In genomic region chr22:18024276-18024939, GRCh38 we compare ENCODE assay signal across 8 cellular contexts. TPM values are rescaled to one million over a fixed set of nuclear protein-coding genes. Genes with fewer than 3 reads are reported as not detected.
DNase-seq lines count a peak whose midpoint lies in the region; ATAC-seq and TF ChIP-seq lines count a peak whose summit lies in the region.

Gene MICAL3, minus strand, starts transcription at chr22:18024561. Its CDS starts 117,749 bp downstream, at chr22:17906812.

- peak within 1 kb of the TSS; percentile 25 for H2BK5ac ChIP-seq in mesenchymal stem cell (ENCODE audit: low read depth, low read length, poor library complexity, severe bottlenecking)

- 3 to 6% methylated on average over 22 to 56 of the region's 56 CpGs for WGBS in endodermal cell (ENCODE audit: insufficient coverage in 1 of 2, insufficient read length in 1 of 2), 2 experiments
- 2% methylated on average over 51 of the region's 56 CpGs for WGBS in mesenchymal stem cell

- DNase-seq in HAP-1 (ENCODE audit: low spot score in 2 of 2) (peak; percentile 59 to 75), NCI-H748 (lab: John Stamatoyannopoulos, UW; ENCODE audit: unreplicated experiment) (peak; percentile 72), endodermal cell (peak; percentile 76), mesenchymal stem cell (peak; percentile 66)
- DNase-seq in activated CD8-positive, alpha-beta memory T cell treated with anti-CD3 and anti-CD28 coated beads, Interleukin-2, amount 50 U/mL, for 48 hours: peak; percentile 83
- DNase-seq in stimulated activated CD8-positive, alpha-beta memory T cell treated with anti-CD3 and anti-CD28 coated beads, Interleukin-12 subunit alpha, Interleukin-12 subunit beta, amount 100 ng/mL, for 24 hours (ENCODE audit: extremely low read depth): peak; percentile 28

- in situ Hi-C loops in HAP-1 (cut with MboI; ENCODE audit: low sequenced_read_pairs): no loop called here

- H3K27me3 Mint-ChIP-seq in endodermal cell (ENCODE audit: insufficient read depth): peaks cover 44% of the 10 kb centered on the region

- H3K9me3 ChIP-seq in BLaER1 treated with 17β-estradiol and CSF1 and Interleukin-3, amounts not matched to agents 10 nM and 100 nM (replicated peaks in 1 of 11): no peaks in the 10 kb centered on the region
- H3K9me3 ChIP-seq in HAP-1: no peaks in the 10 kb centered on the region
- H3K9me3 ChIP-seq in endodermal cell (ENCODE audit: control insufficient read depth, low read length): no peaks in the 10 kb centered on the region
- H3K9me3 ChIP-seq in mesenchymal stem cell (ENCODE audit: control insufficient read depth, low read length): no peaks in the 10 kb centered on the region

- no peak within 1 kb of the TSS for H3K27ac ChIP-seq in BLaER1 treated with 17β-estradiol and CSF1 and Interleukin-3, amounts not matched to agents 10 nM and 100 nM
- no peak within 1 kb of the TSS for H3K27ac ChIP-seq in endodermal cell (ENCODE audit: low read depth, low read length)
- peak within 1 kb of the TSS; percentile 68 for H3K27ac ChIP-seq in mesenchymal stem cell (ENCODE audit: low read length, poor library complexity, severe bottlenecking)

- no peak within 1 kb of the TSS for H4K8ac ChIP-seq in mesenchymal stem cell (ENCODE audit: low read length)

- H2BK15ac ChIP-seq in mesenchymal stem cell (ENCODE audit: low read depth, poor library complexity, severe bottlenecking): peak within 1 kb of the TSS; percentile 44

- H3K27ac Mint-ChIP-seq in endodermal cell: peak within 1 kb of the TSS; percentile 26

- H3K4me2 ChIP-seq in BLaER1 treated with 17β-estradiol and CSF1 and Interleukin-3, amounts not matched to agents 10 nM and 100 nM: peak within 1 kb of the TSS; percentile 91 to 100 (median 97)
- H3K4me2 ChIP-seq in mesenchymal stem cell (ENCODE audit: low read length, poor library complexity, severe bottlenecking): peak within 1 kb of the TSS; percentile 70

- H3K4me3 Mint-ChIP-seq in endodermal cell: peak within 1 kb of the TSS; percentile 65

- peaks cover 10% of the 10 kb centered on the region for H3K4me1 Mint-ChIP-seq in endodermal cell

- H2BK120ac ChIP-seq in mesenchymal stem cell (ENCODE audit: low read depth, low read length): no peak within 1 kb of the TSS

- no peak for ATAC-seq in HG03439 (IDR thresholded peaks at IDR 0.05; ENCODE audit: unreplicated experiment)

- peaks cover 0 to 18% (median 8%) of the 10 kb centered on the region in 11 experiments; a peak in 8 of 22 replicates for H4K20me1 ChIP-seq in BLaER1 treated with 17β-estradiol and CSF1 and Interleukin-3, amounts not matched to agents 10 nM and 100 nM

- TF ChIP-seq CTCF in endodermal cell (conservative IDR thresholded peaks at IDR 0.05): peak; percentile 68

- H3K18ac ChIP-seq in mesenchymal stem cell (ENCODE audit: low read depth in 1 of 2, low read length in 2 of 2): peak within 1 kb of the TSS; percentile 17 to 76

- H3K4ac ChIP-seq in mesenchymal stem cell (ENCODE audit: low read depth in 1 of 2, low read length in 2 of 2): peak within 1 kb of the TSS in 1 of 2 experiments; percentile 30

- peak within 1 kb of the TSS in 1 of 2 experiments; percentile 5 for H3K23ac ChIP-seq in mesenchymal stem cell (ENCODE audit: low read length in 2 of 2)

- peak within 1 kb of the TSS; percentile 47 for H2AFZ ChIP-seq in mesenchymal stem cell (ENCODE audit: low read depth, low read length)

- H3K4me1 ChIP-seq in BLaER1 treated with 17β-estradiol and CSF1 and Interleukin-3, amounts not matched to agents 10 nM and 100 nM: peaks cover 0 to 19% (median 11%) of the 10 kb centered on the region in 10 experiments; a peak in 17 of 20 replicates
- H3K4me1 ChIP-seq in HAP-1: peaks cover 10% of the 10 kb centered on the region
- H3K4me1 ChIP-seq in endodermal cell (ENCODE audit: control insufficient read depth, insufficient read depth, low read length): no peaks in the 10 kb centered on the region
- H3K4me1 ChIP-seq in mesenchymal stem cell (ENCODE audit: control insufficient read depth, insufficient read depth, low read depth, low read length): peaks cover 17% of the 10 kb centered on the region

- peak within 1 kb of the TSS in 9 of 11 experiments; percentile 17 to 68 (median 52); a peak in 15 of 22 replicates for H3K9ac ChIP-seq in BLaER1 treated with 17β-estradiol and CSF1 and Interleukin-3, amounts not matched to agents 10 nM and 100 nM
- H3K9ac ChIP-seq in endodermal cell (ENCODE audit: extremely low read depth, low read length, poor library complexity, severe bottlenecking): peak within 1 kb of the TSS; percentile 1
- H3K9ac ChIP-seq in mesenchymal stem cell (ENCODE audit: low read length): peak within 1 kb of the TSS; percentile 79

- peaks cover 33 to 48% (median 38%) of the 10 kb centered on the region in 11 experiments for H3K27me3 ChIP-seq in BLaER1 treated with 17β-estradiol and CSF1 and Interleukin-3, amounts not matched to agents 10 nM and 100 nM
- no peaks in the 10 kb centered on the region for H3K27me3 ChIP-seq in HAP-1 (ENCODE audit: low read depth)
- peaks cover 60% of the 10 kb centered on the region for H3K27me3 ChIP-seq in endodermal cell (ENCODE audit: control insufficient read depth, insufficient read depth, low read length, poor library complexity, severe bottlenecking)
- H3K27me3 ChIP-seq in mesenchymal stem cell (ENCODE audit: control insufficient read depth in 1 of 2, insufficient read depth in 1 of 2, low read length in 2 of 2): no peaks in the 10 kb centered on the region

- no peaks in the 10 kb centered on the region for H3K36me3 Mint-ChIP-seq in endodermal cell (ENCODE audit: low read depth)

- H4K91ac ChIP-seq in mesenchymal stem cell (ENCODE audit: low read length): no peak within 1 kb of the TSS

- peak within 1 kb of the TSS in 1 of 2 experiments; percentile 71 for H2BK12ac ChIP-seq in mesenchymal stem cell (ENCODE audit: low read length in 2 of 2)

- H3K14ac ChIP-seq in mesenchymal stem cell (ENCODE audit: low read length in 2 of 2): peak within 1 kb of the TSS in 1 of 2 experiments; percentile 14

- H3K36me3 ChIP-seq in BLaER1 treated with 17β-estradiol and CSF1 and Interleukin-3, amounts not matched to agents 10 nM and 100 nM: no peaks in the 10 kb centered on the region
- no peaks in the 10 kb centered on the region for H3K36me3 ChIP-seq in HAP-1 (replicated peaks)
- no peaks in the 10 kb centered on the region for H3K36me3 ChIP-seq in endodermal cell (ENCODE audit: control insufficient read depth, insufficient read depth, low read length)
- H3K36me3 ChIP-seq in mesenchymal stem cell (ENCODE audit: control insufficient read depth in 1 of 2, insufficient read depth in 2 of 2, low read depth in 1 of 2, low read length in 2 of 2): no peaks in the 10 kb centered on the region

- no peaks in the 10 kb centered on the region for H3K9me3 Mint-ChIP-seq in endodermal cell

- H2AK5ac ChIP-seq in mesenchymal stem cell (ENCODE audit: low read length, severe bottlenecking): peak within 1 kb of the TSS; percentile 23

- peak within 1 kb of the TSS; percentile 55 to 76 (median 63) for H3K4me3 ChIP-seq in BLaER1 treated with 17β-estradiol and CSF1 and Interleukin-3, amounts not matched to agents 10 nM and 100 nM
- H3K4me3 ChIP-seq in HAP-1 (peak within 1 kb of the TSS; percentile 57), endodermal cell (ENCODE audit: low read length) (peak within 1 kb of the TSS; percentile 86), mesenchymal stem cell (ENCODE audit: insufficient read depth in 1 of 2, low read depth in 1 of 2, low read length in 2 of 2) (peak within 1 kb of the TSS; percentile 85 to 92)

- peaks cover 9% of the 10 kb centered on the region for H3K79me1 ChIP-seq in mesenchymal stem cell (replicated peaks; ENCODE audit: low read length, poor library complexity, severe bottlenecking)

RNA-seq across cellular contexts. Expression of gene MICAL3, which starts in this region (rescaled TPM):
- 10 to 100 TPM; 42.8 to 48.1 TPM for total RNA-seq in endodermal cell
- 18.1 TPM for polyA plus RNA-seq in endodermal cell (2013, experiment 1 of 2)
- polyA plus RNA-seq in endodermal cell (2013, experiment 2 of 2): 18.8 TPM
- 8.3 TPM for polyA plus RNA-seq in mesenchymal stem cell (2013, experiment 1 of 2)
- polyA plus RNA-seq in mesenchymal stem cell (2013, experiment 2 of 2): 6.7 TPM

Comparison
In these comparisons a context has a peak if more than half of its experiments do, and no peak if none do; other contexts are left out.
1. H3K9ac ChIP-seq: peak in every context shown above with its lines; median percentile 79 in mesenchymal stem cell; 52 in BLaER1 treated with 17β-estradiol and CSF1 and Interleukin-3, amounts not matched to agents 10 nM and 100 nM; 1 in endodermal cell.
2. DNase-seq: peak in every context shown above with its lines; median percentile 83 in activated CD8-positive, alpha-beta memory T cell treated with anti-CD3 and anti-CD28 coated beads, Interleukin-2, amount 50 U/mL, for 48 hours; 76 in endodermal cell; 72 in NCI-H748; 67 in HAP-1; 66 in mesenchymal stem cell; 28 in stimulated activated CD8-positive, alpha-beta memory T cell treated with anti-CD3 and anti-CD28 coated beads, Interleukin-12 subunit alpha, Interleukin-12 subunit beta, amount 100 ng/mL, for 24 hours.